ENCODE assay signal across 36 cellular contexts in genomic region chr12:57033428-57033827, GRCh38. TPM values are rescaled to one million over a fixed set of nuclear protein-coding genes. Genes with fewer than 3 reads are reported as not detected.
"Had no signal": no experiment of that assay in that cellular context is flagged by ENCODE, and none has a peak within 500 bp of the region (broad histone marks: within the 10 kb centered on the region; RNA-seq: fewer than 3 reads in every experiment).

No MANE protein-coding gene starts in this region.

- H3K27me3 Mint-ChIP-seq: activated naive CD8-positive, alpha-beta T cell treated with anti-CD3 and anti-CD28 coated beads for 36 hours; naive B cell; stimulated activated naive CD8-positive, alpha-beta T cell treated with anti-CD3 and anti-CD28 coated beads, Interleukin-15, Interleukin-2, amounts not matched to agents 100 ng/mL and 50 ng/mL, for 24 hours had no signal

- H3K27ac ChIP-seq: adrenal gland, epithelial cell of prostate, esophagus squamous epithelium, gastroesophageal sphincter, hepatocyte, neutrophil, ovary, prostate gland, upper lobe of left lung, vagina, VCaP had no signal

- H3K9me3 Mint-ChIP-seq: activated naive CD4-positive, alpha-beta T cell treated with anti-CD3 and anti-CD28 coated beads for 36 hours; activated naive CD8-positive, alpha-beta T cell treated with anti-CD3 and anti-CD28 coated beads for 36 hours; activated T-helper 1 cell treated with anti-CD3 and anti-CD28 coated beads, Interleukin-12 subunit alpha, Interleukin-12 subunit beta, Interleukin-2, Interleukin-4 antibody, amounts not matched to agents 30 ng/mL and 10 ng/mL and 1 ng/mL, durations not matched to agents 14 hours and 24 hours and 36 hours; central memory CD8-positive, alpha-beta T cell; dendritic cell treated with granulocyte-macrophage colony-stimulating factor and Interleukin-4, amounts not matched to agents 40 ng/mL and 50 ng/mL, for 4 days; mesothelial cell of epicardium; naive B cell; nephron progenitor cell; stimulated activated effector memory CD8-positive, alpha-beta T cell treated with anti-CD3 and anti-CD28 coated beads, Interleukin-12 subunit alpha, Interleukin-12 subunit beta, amount 100 ng/mL, for 72 hours; stimulated activated naive CD8-positive, alpha-beta T cell treated with anti-CD3 and anti-CD28 coated beads, Interleukin-15, Interleukin-2, amounts not matched to agents 100 ng/mL and 50 ng/mL, for 24 hours had no signal

- H3K4me3 ChIP-seq: adrenal gland, esophagus squamous epithelium, gastroesophageal sphincter, hepatocyte, ovary, prostate gland, upper lobe of left lung, vagina had no signal

- H3K36me3 Mint-ChIP-seq: activated naive CD8-positive, alpha-beta T cell treated with anti-CD3 and anti-CD28 coated beads for 36 hours; brain; mesothelial cell of epicardium; naive B cell; stimulated activated effector memory CD8-positive, alpha-beta T cell treated with anti-CD3 and anti-CD28 coated beads, Interleukin-12 subunit alpha, Interleukin-12 subunit beta, amount 100 ng/mL, for 72 hours had no signal

- H3K4me2 ChIP-seq: hepatocyte had no signal

- ATAC-seq: gastroesophageal sphincter; left colon; sciatic nerve; stimulated activated effector memory CD8-positive, alpha-beta T cell treated with anti-CD3 and anti-CD28 coated beads, Interleukin-12 subunit alpha, Interleukin-12 subunit beta, amount 100 ng/mL, for 72 hours had no signal

- H3K27ac Mint-ChIP-seq: activated naive CD4-positive, alpha-beta T cell treated with anti-CD3 and anti-CD28 coated beads for 36 hours; activated naive CD8-positive, alpha-beta T cell treated with anti-CD3 and anti-CD28 coated beads for 36 hours; activated T-helper 1 cell treated with anti-CD3 and anti-CD28 coated beads, Interleukin-12 subunit alpha, Interleukin-12 subunit beta, Interleukin-2, Interleukin-4 antibody, amounts not matched to agents 30 ng/mL and 10 ng/mL and 1 ng/mL, durations not matched to agents 14 hours and 24 hours and 36 hours; brain; dendritic cell treated with granulocyte-macrophage colony-stimulating factor and Interleukin-4, amounts not matched to agents 40 ng/mL and 50 ng/mL, for 4 days; mesothelial cell of epicardium; nephron progenitor cell; stimulated activated naive CD8-positive, alpha-beta T cell treated with anti-CD3 and anti-CD28 coated beads, Interleukin-15, Interleukin-2, amounts not matched to agents 100 ng/mL and 50 ng/mL, for 24 hours had no signal

- H3K4me3 Mint-ChIP-seq: activated naive CD4-positive, alpha-beta T cell treated with anti-CD3 and anti-CD28 coated beads for 36 hours; activated naive CD8-positive, alpha-beta T cell treated with anti-CD3 and anti-CD28 coated beads for 36 hours; activated T-helper 1 cell treated with anti-CD3 and anti-CD28 coated beads, Interleukin-12 subunit alpha, Interleukin-12 subunit beta, Interleukin-2, Interleukin-4 antibody, amounts not matched to agents 30 ng/mL and 10 ng/mL and 1 ng/mL, durations not matched to agents 14 hours and 24 hours and 36 hours; brain; central memory CD8-positive, alpha-beta T cell; dendritic cell treated with granulocyte-macrophage colony-stimulating factor and Interleukin-4, amounts not matched to agents 40 ng/mL and 50 ng/mL, for 4 days; mesothelial cell of epicardium; naive B cell; nephron progenitor cell; stimulated activated effector memory CD8-positive, alpha-beta T cell treated with anti-CD3 and anti-CD28 coated beads, Interleukin-12 subunit alpha, Interleukin-12 subunit beta, amount 100 ng/mL, for 72 hours; stimulated activated naive CD8-positive, alpha-beta T cell treated with anti-CD3 and anti-CD28 coated beads, Interleukin-15, Interleukin-2, amounts not matched to agents 100 ng/mL and 50 ng/mL, for 24 hours had no signal

- H3K36me3 ChIP-seq: adrenal gland, esophagus squamous epithelium, gastroesophageal sphincter, neutrophil, ovary, prostate gland, upper lobe of left lung, vagina had no signal

- DNase-seq: activated CD4-positive, alpha-beta T cell treated with anti-CD3 and anti-CD28 coated beads for 48 hours; activated CD4-positive, alpha-beta T cell treated with anti-CD3 and anti-CD28 coated beads, Interleukin-2, amount 50 U/mL, for 48 hours; activated CD8-positive, alpha-beta memory T cell treated with anti-CD3 and anti-CD28 coated beads for 24 hours; activated effector memory CD4-positive, alpha-beta T cell treated with anti-CD3 and anti-CD28 coated beads, Interleukin-2, amount 50 U/mL, for 16 hours; activated naive CD4-positive, alpha-beta T cell treated with anti-CD3 and anti-CD28 coated beads for 36 hours; activated naive CD8-positive, alpha-beta T cell treated with anti-CD3 and anti-CD28 coated beads for 36 hours; adrenal gland; aorta; esophagus squamous epithelium; islet precursor cell; left colon; naive B cell; nephron progenitor cell; ovary; retina; small intestine; stimulated activated CD4-positive, alpha-beta T cell treated with anti-CD3 and anti-CD28 coated beads, Interleukin-4, amount 100 ng/mL, for 24 hours; upper lobe of left lung had no signal

- H3K79me2 ChIP-seq: hepatocyte had no signal

- H2AFZ ChIP-seq: hepatocyte had no signal

- FAIRE-seq: small intestine had no signal

- H3K4me1 ChIP-seq: adrenal gland, gastroesophageal sphincter, prostate gland, upper lobe of left lung had no signal

- H3K9me3 ChIP-seq: adrenal gland, esophagus squamous epithelium, gastroesophageal sphincter, neutrophil, ovary, prostate gland, upper lobe of left lung, vagina had no signal

- H3K27me3 ChIP-seq: adrenal gland, esophagus squamous epithelium, gastroesophageal sphincter, hepatocyte, neutrophil, ovary, upper lobe of left lung, vagina had no signal

RNA-seq across cellular contexts. Expression of gene TAC3, which starts 17.1 kb away (rescaled TPM):
- total RNA-seq: aorta; esophagus squamous epithelium; gastroesophageal sphincter; liver; ovary; prostate gland; sciatic nerve; subcutaneous adipose tissue; T-helper 2 cell treated with Interferon-gamma antibody and Interleukin-4, amounts not matched to agents 100 ng/mL and 5 ng/mL, for 36 hours; upper lobe of left lung; vagina had no signal
- polyA plus RNA-seq: liver had no signal
